17 cellular contexts compared by ENCODE assay signal in the genomic region with DNA sequence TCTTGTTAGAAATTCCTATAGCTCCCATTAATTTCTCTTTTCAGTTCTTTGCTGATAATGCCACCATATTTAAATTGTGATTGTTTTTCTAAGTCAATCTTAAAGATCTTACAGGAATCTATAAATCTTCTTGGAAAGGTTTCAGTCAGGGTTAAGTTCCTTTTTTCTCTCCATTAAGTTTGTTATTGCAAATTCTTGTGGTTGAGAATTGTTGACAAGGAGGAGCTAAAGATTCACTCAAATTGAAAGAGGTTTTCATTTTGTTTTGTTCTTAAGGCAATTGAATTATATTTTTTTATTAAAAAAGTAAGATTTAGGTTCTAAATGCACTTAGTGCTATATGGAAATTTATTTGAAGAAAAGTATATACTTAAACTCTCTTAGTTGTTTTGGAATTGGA.
"Had no signal": no experiment of that assay in that cellular context is flagged by ENCODE, and none has a peak within 500 bp of the region (broad histone marks: within the 10 kb centered on the region; RNA-seq: fewer than 3 reads in every experiment).

No MANE protein-coding gene starts in this region.

- H3K36me3 ChIP-seq: lower lobe of right lung had no signal

- H3K4me1 Mint-ChIP-seq: activated CD4-positive, alpha-beta T cell treated with anti-CD3 and anti-CD28 coated beads, Interleukin-2, amount 10 ng/mL, durations not matched to agents 7 days and 5 days; activated naive CD4-positive, alpha-beta T cell treated with anti-CD3 and anti-CD28 coated beads, Interleukin-2, amount 10 ng/mL, durations not matched to agents 7 days and 5 days; naive thymus-derived CD8-positive, alpha-beta T cell; stimulated activated naive B cell treated with anti-CD40 and anti-IgM and Interleukin-4, amounts not matched to agents 10 μg/mL and 1 μg/mL and 100 μg/mL, for 72 hours; T-cell had no signal

- H3K9me3 ChIP-seq: lower lobe of right lung had no signal

- H3K27ac Mint-ChIP-seq: activated CD4-positive, alpha-beta T cell treated with anti-CD3 and anti-CD28 coated beads, Interleukin-2, amount 10 ng/mL, durations not matched to agents 7 days and 5 days; activated CD8-positive, alpha-beta T cell treated with anti-CD3 and anti-CD28 coated beads, Interleukin-2, amount 10 ng/mL, durations not matched to agents 7 days and 5 days; activated naive CD4-positive, alpha-beta T cell treated with anti-CD3 and anti-CD28 coated beads, Interleukin-2, amount 10 ng/mL, durations not matched to agents 7 days and 5 days; naive thymus-derived CD8-positive, alpha-beta T cell; stimulated activated naive B cell treated with anti-CD40 and anti-IgM and Interleukin-4, amounts not matched to agents 10 μg/mL and 1 μg/mL and 100 μg/mL, for 72 hours; T-cell had no signal

- H3K4me1 ChIP-seq: lower lobe of right lung, parathyroid adenoma had no signal

- H3K4me3 ChIP-seq: lower lobe of right lung had no signal

- H3K4me3 Mint-ChIP-seq: activated CD4-positive, alpha-beta T cell treated with anti-CD3 and anti-CD28 coated beads, Interleukin-2, amount 10 ng/mL, durations not matched to agents 7 days and 5 days; activated CD8-positive, alpha-beta T cell treated with anti-CD3 and anti-CD28 coated beads, Interleukin-2, amount 10 ng/mL, durations not matched to agents 7 days and 5 days; activated naive CD4-positive, alpha-beta T cell treated with anti-CD3 and anti-CD28 coated beads, Interleukin-2, amount 10 ng/mL, durations not matched to agents 7 days and 5 days; naive thymus-derived CD8-positive, alpha-beta T cell; stimulated activated naive B cell treated with anti-CD40 and anti-IgM and Interleukin-4, amounts not matched to agents 10 μg/mL and 1 μg/mL and 100 μg/mL, for 72 hours; T-cell had no signal

- H3K27me3 Mint-ChIP-seq: activated CD4-positive, alpha-beta T cell treated with anti-CD3 and anti-CD28 coated beads, Interleukin-2, amount 10 ng/mL, durations not matched to agents 7 days and 5 days; activated naive CD4-positive, alpha-beta T cell treated with anti-CD3 and anti-CD28 coated beads, Interleukin-2, amount 10 ng/mL, durations not matched to agents 7 days and 5 days; naive thymus-derived CD8-positive, alpha-beta T cell; stimulated activated naive B cell treated with anti-CD40 and anti-IgM and Interleukin-4, amounts not matched to agents 10 μg/mL and 1 μg/mL and 100 μg/mL, for 72 hours; T-cell had no signal

- H2AFZ ChIP-seq: parathyroid adenoma had no signal

- DNase-seq: activated CD4-positive, alpha-beta T cell treated with anti-CD3 and anti-CD28 coated beads, Interleukin-2, amount 10 ng/mL, durations not matched to agents 7 days and 5 days; activated CD4-positive, CD25-positive, alpha-beta regulatory T cell; activated CD8-positive, alpha-beta T cell treated with anti-CD3 and anti-CD28 coated beads, Interleukin-2, amount 10 ng/mL, durations not matched to agents 7 days and 5 days; activated effector memory CD4-positive, alpha-beta T cell treated with Interleukin-2 at 50 U/mL for 16 hours; activated naive CD4-positive, alpha-beta T cell treated with anti-CD3 and anti-CD28 coated beads, Interleukin-2, amount 10 ng/mL, durations not matched to agents 7 days and 5 days; activated T-cell treated with anti-CD3 and anti-CD28 coated beads, Interleukin-2, amount 50 U/mL, for 48 hours; cerebellar nuclear complex; effector CD4-positive, alpha-beta T cell; hippocampal formation; islet precursor cell; lower lobe of right lung; naive thymus-derived CD8-positive, alpha-beta T cell; stimulated activated naive B cell treated with anti-CD40 and anti-IgM and Interleukin-4, amounts not matched to agents 10 μg/mL and 1 μg/mL and 100 μg/mL, for 72 hours; T-cell; T-helper 9 cell had no signal

- H3K9me3 Mint-ChIP-seq: stimulated activated naive B cell treated with anti-CD40 and anti-IgM and Interleukin-4, amounts not matched to agents 10 μg/mL and 1 μg/mL and 100 μg/mL, for 72 hours had no signal

- H3K27ac ChIP-seq: lower lobe of right lung, parathyroid adenoma had no signal

- H3K36me3 Mint-ChIP-seq: activated naive CD4-positive, alpha-beta T cell treated with anti-CD3 and anti-CD28 coated beads, Interleukin-2, amount 10 ng/mL, durations not matched to agents 7 days and 5 days; naive thymus-derived CD8-positive, alpha-beta T cell; stimulated activated naive B cell treated with anti-CD40 and anti-IgM and Interleukin-4, amounts not matched to agents 10 μg/mL and 1 μg/mL and 100 μg/mL, for 72 hours; T-cell had no signal

- H3K79me2 ChIP-seq: parathyroid adenoma had no signal

- ATAC-seq: activated CD8-positive, alpha-beta T cell treated with anti-CD3 and anti-CD28 coated beads, Interleukin-2, amount 10 ng/mL, durations not matched to agents 7 days and 5 days; lower lobe of right lung; naive thymus-derived CD8-positive, alpha-beta T cell; sciatic nerve; stimulated activated naive B cell treated with anti-CD40 and anti-IgM and Interleukin-4, amounts not matched to agents 10 μg/mL and 1 μg/mL and 100 μg/mL, for 72 hours; T-cell had no signal
